In the genomic region with DNA sequence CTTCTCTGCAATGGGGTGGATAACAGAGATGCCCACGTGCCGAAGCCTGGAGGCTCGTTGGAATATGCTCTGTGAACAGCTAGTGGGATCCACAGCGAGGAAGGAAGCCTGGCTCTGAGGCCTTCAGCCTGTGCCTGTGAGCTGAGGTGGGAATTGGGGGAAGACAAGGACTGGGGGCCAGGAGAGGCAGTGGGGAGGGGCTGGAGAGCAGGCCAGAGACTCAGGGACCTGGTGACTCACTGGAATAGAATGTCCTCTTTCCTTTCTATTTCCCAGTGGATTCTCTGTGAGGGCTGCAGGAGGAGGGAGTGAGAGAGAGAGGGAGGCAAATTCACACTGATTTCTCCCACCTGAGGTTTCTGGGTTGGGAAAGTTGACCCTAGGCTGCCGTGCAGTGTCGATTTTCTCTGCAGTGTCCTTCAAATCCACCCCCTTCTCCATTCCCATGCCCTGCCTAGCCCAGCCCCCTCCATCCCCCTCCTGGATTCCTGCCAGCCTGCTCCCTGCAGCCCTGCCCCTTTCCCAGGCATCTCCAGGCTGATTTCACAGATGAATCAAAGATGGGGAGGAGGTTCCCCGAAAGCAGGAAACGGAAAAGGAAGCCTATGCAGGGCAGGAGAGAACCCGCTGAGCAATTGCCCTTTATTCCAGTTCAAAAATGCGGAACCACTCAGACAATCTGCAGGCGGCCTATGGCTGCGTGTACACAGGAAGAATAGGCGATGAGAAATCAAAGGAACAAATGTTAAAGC, we compare ENCODE assay signal across 8 cellular contexts. TPM values are rescaled to one million over a fixed set of nuclear protein-coding genes. Genes with fewer than 3 reads are reported as not detected.
A peak's percentile ranks its signal among the peaks of the same experiment; 100 is the strongest.
DNase-seq lines count a peak whose midpoint lies in the region; ATAC-seq and TF ChIP-seq lines count a peak whose summit lies in the region.

No MANE protein-coding gene starts in this region.

- DNase-seq in Ammon's horn (ENCODE audit: low spot score) (peak; percentile 43), HS-5 (ENCODE audit: low read depth) (peak; percentile 86), T-helper 17 cell (no peak), fibroblast of peridontal ligament (ENCODE audit: extremely low read depth) (peak; percentile 79), nephron progenitor cell (no peak)
- DNase-seq in stimulated activated CD4-positive, alpha-beta T cell treated with anti-CD3 and anti-CD28 coated beads, Interleukin-12 subunit alpha, Interleukin-12 subunit beta, amount 100 ng/mL, for 4 hours = no peak

- no peaks in the 10 kb centered on the region for H3K9me3 ChIP-seq in T-helper 17 cell (ENCODE audit: control insufficient read depth, low read length, poor library complexity, severe bottlenecking)

- H3K4me3 Mint-ChIP-seq in T-helper 17 cell (no peak overlapping the region), nephron progenitor cell (peak overlapping the region; percentile 3)

- peak overlapping the region; percentile 96 for H3K27ac Mint-ChIP-seq in T-helper 17 cell
- H3K27ac Mint-ChIP-seq in nephron progenitor cell = peak overlapping the region; percentile 97

- TF ChIP-seq CTCF in nephron progenitor cell (IDR thresholded peaks at IDR 0.05) = no peak

- ATAC-seq in T-helper 17 cell = peak; percentile 20
- no peak for ATAC-seq in HG02884 (IDR thresholded peaks at IDR 0.05; ENCODE audit: unreplicated experiment)
- ATAC-seq in GM21367 (IDR thresholded peaks at IDR 0.05; ENCODE audit: unreplicated experiment) = no peak

- no peaks in the 10 kb centered on the region for H3K9me3 Mint-ChIP-seq in nephron progenitor cell

- H3K27me3 Mint-ChIP-seq in T-helper 17 cell (no peaks in the 10 kb centered on the region), nephron progenitor cell (ENCODE audit: low read depth, poor library complexity) (peaks cover 7% of the 10 kb centered on the region)

- H3K4me1 Mint-ChIP-seq in T-helper 17 cell (peaks cover 52% of the 10 kb centered on the region), nephron progenitor cell (peaks cover 69% of the 10 kb centered on the region)

- H3K36me3 Mint-ChIP-seq in T-helper 17 cell (ENCODE audit: low read depth) (no peaks in the 10 kb centered on the region), nephron progenitor cell (ENCODE audit: low read depth) (no peaks in the 10 kb centered on the region)

RNA-seq across cellular contexts. Expression of a gene that starts 1.4 kb away (rescaled TPM):
- total RNA-seq in T-helper 17 cell = not detected

RNA-seq across cellular contexts. Expression of a gene that starts 1.9 kb away (rescaled TPM):
- not detected for total RNA-seq in T-helper 17 cell

RNA-seq across cellular contexts. Expression of a gene that starts 37.7 kb away (rescaled TPM):
- not detected for total RNA-seq in T-helper 17 cell

RNA-seq across cellular contexts. Expression of a gene that starts 50.0 kb away (rescaled TPM):
- total RNA-seq in T-helper 17 cell = not detected

Comparison
In these comparisons a context has a peak if more than half of its experiments do, and no peak if none do; other contexts are left out.
1. DNase-seq: peak in Ammon's horn (single experiment), HS-5 (single experiment) and fibroblast of peridontal ligament (single experiment); none in T-helper 17 cell (0 of 3), nephron progenitor cell (single experiment) and stimulated activated CD4-positive, alpha-beta T cell treated with anti-CD3 and anti-CD28 coated beads, Interleukin-12 subunit alpha, Interleukin-12 subunit beta, amount 100 ng/mL, for 4 hours (single experiment).